Comparison of ENCODE assay signal across 25 cellular contexts in the genomic region with DNA sequence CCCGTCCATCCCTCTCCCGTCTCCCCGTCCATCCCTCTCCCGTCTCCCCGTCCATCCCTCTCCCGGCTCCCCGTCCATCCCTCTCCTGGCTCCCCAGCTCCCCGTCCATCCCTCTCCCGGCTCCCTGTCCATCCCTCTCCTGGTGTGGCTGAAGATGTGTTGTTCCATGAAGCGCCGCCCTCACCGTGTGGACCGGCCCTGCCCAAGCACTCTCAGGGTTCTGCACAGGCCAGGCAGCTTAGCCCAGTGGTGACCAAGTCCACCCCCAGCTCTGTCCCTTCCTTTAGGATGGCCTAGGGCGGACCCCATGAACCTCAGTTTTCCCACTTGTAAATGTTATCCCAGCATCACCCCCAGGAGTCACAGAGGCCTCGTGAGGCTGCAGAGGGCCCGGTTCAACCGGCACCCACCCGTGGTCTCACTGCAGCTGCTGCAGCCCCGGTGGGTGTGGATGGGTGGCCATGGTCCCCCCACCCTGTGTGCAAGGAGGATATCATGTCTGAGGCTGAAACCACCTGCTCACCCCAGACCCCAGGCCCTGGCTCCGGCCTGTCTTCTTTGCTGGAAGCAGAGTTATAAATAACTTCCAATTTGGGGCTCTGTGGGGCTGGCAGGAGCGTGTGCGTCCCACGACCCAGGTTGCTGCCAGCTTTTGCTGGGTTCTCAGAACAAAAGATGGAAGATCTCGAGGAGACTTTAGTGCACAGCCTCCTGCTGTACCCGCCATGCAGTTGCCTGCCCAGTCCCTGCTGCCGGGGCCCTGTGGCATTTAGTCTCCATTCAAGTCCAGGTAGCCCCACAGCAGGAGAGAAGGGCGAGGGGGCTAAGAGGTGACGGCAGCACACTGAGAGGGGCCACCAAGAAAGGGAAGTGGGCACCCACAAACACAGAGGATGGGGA.
"Had no signal": no experiment of that assay in that cellular context is flagged by ENCODE, and none has a peak within 500 bp of the region (broad histone marks: within the 10 kb centered on the region; RNA-seq: fewer than 3 reads in every experiment).

No MANE protein-coding gene starts in this region.

- H3K36me3 ChIP-seq: MG63, SJSA1 had no signal

- H3K27me3 ChIP-seq: MG63, SJSA1 had no signal

- H3K9me3 ChIP-seq: MG63, SJSA1 had no signal

- H3K4me3 ChIP-seq: MG63, SJSA1, SK-N-MC had no signal

- H3K4me1 ChIP-seq: SJSA1 had no signal

- DNase-seq: IMR-90, Karpas-422, KG1, MG63, NCI-H1092, NCI-H1105 treated with DMSO at 0.1 percent for 48 hours, NCI-H1417 treated with DMSO at 0.1 percent for 48 hours, NCI-H146, NCI-H187, NCI-H2029, NCI-H2081 treated with DMSO at 0.1 percent for 48 hours, NCI-H2171, NCI-H226, NCI-H446, NCI-H510A, NCI-H524 treated with DMSO at 0.1 percent for 48 hours, NCI-H69, NCI-H774, PC-3, SIG-M5 had no signal

- H3K27ac ChIP-seq: RWPE1, SJSA1, SK-N-MC had no signal

- FAIRE-seq: HepG2 had no signal

- ATAC-seq: HepG2, Panc1, PC-3 had no signal
